ENCODE assay signal across 16 cellular contexts in the genomic region with DNA sequence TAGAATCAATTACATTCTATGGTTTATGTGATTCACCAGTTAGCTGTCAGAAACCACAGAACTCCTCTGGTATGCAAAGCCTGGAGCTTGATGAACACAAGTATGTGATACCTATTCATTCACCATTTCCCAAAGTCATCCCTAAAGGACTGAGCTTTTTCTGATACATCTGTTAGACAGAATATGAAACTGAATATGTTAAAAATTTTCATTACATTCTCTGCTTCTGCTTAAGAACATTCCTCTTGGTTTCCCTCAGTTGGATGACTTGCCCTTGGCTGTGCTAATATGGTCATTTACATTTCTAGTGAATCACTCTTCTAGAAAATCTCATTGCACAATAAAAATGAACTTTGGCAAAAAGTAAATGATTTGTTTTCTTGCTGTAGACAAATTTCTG. TPM values are rescaled to one million over a fixed set of nuclear protein-coding genes. Genes with fewer than 3 reads are reported as not detected.
A peak's percentile ranks its signal among the peaks of the same experiment; 100 is the strongest.
DNase-seq lines count a peak whose midpoint lies in the region; ATAC-seq, FAIRE-seq and TF ChIP-seq lines count a peak whose summit lies in the region.
"Had no signal": no experiment of that assay in that cellular context is flagged by ENCODE, and none has a peak within 500 bp of the region (broad histone marks: within the 10 kb centered on the region; RNA-seq: fewer than 3 reads in every experiment).

No MANE protein-coding gene starts in this region.

- ATAC-seq in omental fat pad (ENCODE audit: low FRiP score) = peak; percentile 41
- no peak for ATAC-seq in GM18498 (IDR thresholded peaks at IDR 0.05; ENCODE audit: unreplicated experiment)
- ATAC-seq: CD8-positive, alpha-beta T cell; HCT116 had no signal

- peak; percentile 34 for DNase-seq in Daoy (ENCODE audit: low read depth)
- DNase-seq in RCC 7860 (ENCODE audit: low spot score) = peak; percentile 76
- DNase-seq in epithelial cell of proximal tubule (ENCODE audit: low read depth) = peak; percentile 64
- no peak for DNase-seq in omental fat pad (ENCODE audit: low spot score)
- no peak for DNase-seq in stimulated activated CD4-positive, alpha-beta T cell treated with anti-CD3 and anti-CD28 coated beads, Interleukin-4, amount 100 ng/mL, for 24 hours
- no peak for DNase-seq in activated CD4-positive, CD25-positive, alpha-beta regulatory T cell (lab: John Stamatoyannopoulos, UW)
- DNase-seq in T1000 (lab: John Stamatoyannopoulos, UW) = no peak
- DNase-seq: activated CD4-positive, CD25-positive, alpha-beta regulatory T cell treated with anti-CD3 and anti-CD28 coated beads, Interleukin-2, amount 50 U/mL, for 72 hours; CD8-positive, alpha-beta T cell; NCI-H1092; NCI-H2227 treated with DMSO at 0.1 percent for 48 hours; stimulated activated CD4-positive, alpha-beta T cell treated with anti-CD3 and anti-CD28 coated beads, Interleukin-4, amount 100 ng/mL, for 4 hours; stimulated activated naive CD4-positive, alpha-beta T cell had no signal

- TF ChIP-seq CTCF in epithelial cell of proximal tubule (conservative IDR thresholded peaks at IDR 0.05; ENCODE audit: low read depth, low read length) (no peak), omental fat pad (IDR thresholded peaks at IDR 0.05) (no peak)

- peak; percentile 94 for FAIRE-seq in RCC 7860 (lab: Jason Lieb, UNC)
- FAIRE-seq: islet of Langerhans had no signal

- no peak overlapping the region for H3K4me3 ChIP-seq in epithelial cell of proximal tubule (ENCODE audit: low read depth, low read length)

RNA-seq across cellular contexts. Expression of gene PON1, which starts 10.8 kb away (rescaled TPM):
- not detected in 2 replicates for total RNA-seq in Daoy (2014; rRNA removed; shearing (Covaris generic))
- total RNA-seq in epithelial cell of proximal tubule (not detected in 2 replicates), omental fat pad (1 to 10 TPM in 1 of 4 donors, under 1 TPM in 1, not detected in 2; 0.38 to 2.0 TPM)
- total RNA-seq: CD8-positive, alpha-beta T cell had no signal

Comparison
In these comparisons a context has a peak if more than half of its experiments do, and no peak if none do; other contexts are left out.
1. DNase-seq: peak in Daoy (single experiment), RCC 7860 (single experiment) and epithelial cell of proximal tubule (single experiment); none in omental fat pad (single experiment), stimulated activated CD4-positive, alpha-beta T cell treated with anti-CD3 and anti-CD28 coated beads, Interleukin-4, amount 100 ng/mL, for 24 hours (single experiment), activated CD4-positive, CD25-positive, alpha-beta regulatory T cell (0 of 4) and T1000 (single experiment).